Comparison of ENCODE assay signal across 13 cellular contexts in genomic region chr6:134249759-134250602, GRCh38.
A peak's percentile ranks its signal among the peaks of the same experiment; 100 is the strongest.
DNase-seq lines count a peak whose midpoint lies in the region; ATAC-seq and TF ChIP-seq lines count a peak whose summit lies in the region.
"Had no signal": no experiment of that assay in that cellular context is flagged by ENCODE, and none has a peak within 500 bp of the region (broad histone marks: within the 10 kb centered on the region; RNA-seq: fewer than 3 reads in every experiment).

No MANE protein-coding gene starts in this region.

- H3K36me3 Mint-ChIP-seq in activated naive CD4-positive, alpha-beta T cell treated with anti-CD3 and anti-CD28 coated beads, Interleukin-2, amount 10 ng/mL, durations not matched to agents 7 days and 5 days: peaks cover 19% of the 10 kb centered on the region
- peaks cover 4 to 13% of the 10 kb centered on the region in 2 donors for H3K36me3 Mint-ChIP-seq in activated naive CD4-positive, alpha-beta T cell treated with anti-CD3 and anti-CD28 coated beads, Interleukin-2, amount 50 U/mL, for 72 hours

- no peak for TF ChIP-seq POLR2A in adrenal gland (IDR thresholded peaks at IDR 0.05)

- peak overlapping the region; percentile 64 to 83 (median 74) for H3K27ac ChIP-seq in adrenal gland
- peak overlapping the region; percentile 47 for H3K27ac ChIP-seq in substantia nigra (ENCODE audit: low read depth, low read length, poor library complexity, severe bottlenecking)
- no peak overlapping the region for H3K27ac ChIP-seq in coronary artery
- H3K27ac ChIP-seq: epithelial cell of prostate, SJCRH30 had no signal

- no peaks in the 10 kb centered on the region for H3K27me3 ChIP-seq in adrenal gland
- H3K27me3 ChIP-seq: SJCRH30 had no signal

- H3K9me3 ChIP-seq in adrenal gland (replicated peaks in 1 of 3): no peaks in the 10 kb centered on the region
- H3K9me3 ChIP-seq: SJCRH30 had no signal

- 13 to 21% (median 15%) methylated on average over 7 of the region's 7 CpGs for whole genome bisulfite sequencing in adrenal gland, 4 donors

- intact Hi-C loops in adrenal gland (cut with DNase I): loop anchor here in 1 of 2 donors (5.0 kb wide), 1 partner anchor 73 kb away; no protein-coding TSS in a partner anchor

- peak overlapping the region; percentile 70 for H3K27ac Mint-ChIP-seq in activated naive CD4-positive, alpha-beta T cell treated with anti-CD3 and anti-CD28 coated beads, Interleukin-2, amount 10 ng/mL, durations not matched to agents 7 days and 5 days
- H3K27ac Mint-ChIP-seq in activated naive CD4-positive, alpha-beta T cell treated with anti-CD3 and anti-CD28 coated beads, Interleukin-2, amount 50 U/mL, for 72 hours: peak overlapping the region in 1 of 2 donors; percentile 6

- CTCF ChIA-PET in activated naive CD4-positive, alpha-beta T cell treated with anti-CD3 and anti-CD28 coated beads, Interleukin-2, amount 10 ng/mL, durations not matched to agents 7 days and 5 days (lab: Charles Lee): no interaction called here

- no peaks in the 10 kb centered on the region for H3K27me3 Mint-ChIP-seq in activated naive CD4-positive, alpha-beta T cell treated with anti-CD3 and anti-CD28 coated beads, Interleukin-2, amount 10 ng/mL, durations not matched to agents 7 days and 5 days

- H3K36me3 ChIP-seq in adrenal gland (replicated peaks in 1 of 2): no peaks in the 10 kb centered on the region
- H3K36me3 ChIP-seq: SJCRH30 had no signal

- H3K4me3 ChIP-seq in adrenal gland (peak overlapping the region in 1 of 4 donors; percentile 18), coronary artery (no peak overlapping the region)
- H3K4me3 ChIP-seq: lung, SJCRH30 had no signal

- no peak for DNase-seq in activated naive CD4-positive, alpha-beta T cell treated with anti-CD3 and anti-CD28 coated beads, Interleukin-2, amount 10 ng/mL, durations not matched to agents 7 days and 5 days
- DNase-seq in activated naive CD4-positive, alpha-beta T cell treated with anti-CD3 and anti-CD28 coated beads, Interleukin-2, amount 50 U/mL, for 72 hours (ENCODE audit: low spot score in 2 of 2): no peak
- peak in 2 of 7 donors; percentile 39 to 47 for DNase-seq in adrenal gland
- DNase-seq in left lobe of liver (ENCODE audit: low spot score): no peak
- DNase-seq in substantia nigra (lab: John Stamatoyannopoulos, UW): no peak
- DNase-seq in NCI-H2227 treated with DMSO at 0.1 percent for 48 hours (lab: John Stamatoyannopoulos, UW): no peak
- no peak for DNase-seq in coronary artery (ENCODE audit: low spot score)
- DNase-seq: NCI-H1694; SJCRH30; stimulated activated CD4-positive, alpha-beta T cell treated with anti-CD3 and anti-CD28 coated beads, Interleukin-2, amount 100 ng/mL, for 24 hours had no signal

- peaks cover 37 to 48% of the 10 kb centered on the region in 2 donors for H3K4me1 ChIP-seq in adrenal gland (replicated peaks in 1 of 2)
- H3K4me1 ChIP-seq: SJCRH30 had no signal

- H3K9me3 Mint-ChIP-seq in activated naive CD4-positive, alpha-beta T cell treated with anti-CD3 and anti-CD28 coated beads, Interleukin-2, amount 10 ng/mL, durations not matched to agents 7 days and 5 days: no peaks in the 10 kb centered on the region
- no peaks in the 10 kb centered on the region for H3K9me3 Mint-ChIP-seq in activated naive CD4-positive, alpha-beta T cell treated with anti-CD3 and anti-CD28 coated beads, Interleukin-2, amount 50 U/mL, for 72 hours

- ATAC-seq in activated naive CD4-positive, alpha-beta T cell treated with anti-CD3 and anti-CD28 coated beads, Interleukin-2, amount 50 U/mL, for 72 hours: no peak
- ATAC-seq in left lobe of liver (peak; percentile 74), GM19328 (IDR thresholded peaks at IDR 0.05; ENCODE audit: unreplicated experiment) (no peak)

- peaks cover 56% of the 10 kb centered on the region for H3K4me1 Mint-ChIP-seq in activated naive CD4-positive, alpha-beta T cell treated with anti-CD3 and anti-CD28 coated beads, Interleukin-2, amount 10 ng/mL, durations not matched to agents 7 days and 5 days

- no peak overlapping the region for H3K4me3 Mint-ChIP-seq in activated naive CD4-positive, alpha-beta T cell treated with anti-CD3 and anti-CD28 coated beads, Interleukin-2, amount 10 ng/mL, durations not matched to agents 7 days and 5 days

- TF ChIP-seq CTCF in adrenal gland (IDR thresholded peaks at IDR 0.05) (no peak), coronary artery (IDR thresholded peaks at IDR 0.05) (no peak)

Comparison
In these comparisons a context has a peak if more than half of its experiments do, and no peak if none do; other contexts are left out.
1. H3K27ac ChIP-seq: peak in adrenal gland (5 of 5) and substantia nigra (single experiment); none in coronary artery (0 of 2).